1 cellular context compared by ENCODE assay signal in the genomic region with DNA sequence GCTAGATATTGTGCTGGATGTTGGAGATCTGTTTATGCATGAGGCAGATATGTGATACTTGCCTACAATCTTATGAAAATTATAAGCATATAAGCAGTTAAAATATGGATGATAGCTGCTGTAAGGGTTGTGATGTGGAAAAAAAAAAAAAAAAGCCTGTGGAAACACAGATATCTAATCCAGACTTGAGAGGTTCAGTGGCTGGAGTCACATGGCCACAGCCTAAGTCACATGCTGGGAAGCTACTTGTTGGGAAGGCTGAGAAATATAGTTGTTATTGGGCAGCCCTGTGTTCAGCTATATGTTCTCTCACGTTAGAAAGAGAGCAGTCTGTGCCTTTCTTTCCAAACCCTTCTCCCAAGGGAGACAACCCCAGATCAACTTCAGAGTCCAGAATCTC.
TF ChIP-seq lines count a peak whose summit lies in the region.

No MANE protein-coding gene starts in this region.

TF ChIP-seq in K562, 482 proteins besides CTCF, POLR2A, EP300 and RAD21 (continued from another document):
- TF ChIP-seq, protein P1, sequence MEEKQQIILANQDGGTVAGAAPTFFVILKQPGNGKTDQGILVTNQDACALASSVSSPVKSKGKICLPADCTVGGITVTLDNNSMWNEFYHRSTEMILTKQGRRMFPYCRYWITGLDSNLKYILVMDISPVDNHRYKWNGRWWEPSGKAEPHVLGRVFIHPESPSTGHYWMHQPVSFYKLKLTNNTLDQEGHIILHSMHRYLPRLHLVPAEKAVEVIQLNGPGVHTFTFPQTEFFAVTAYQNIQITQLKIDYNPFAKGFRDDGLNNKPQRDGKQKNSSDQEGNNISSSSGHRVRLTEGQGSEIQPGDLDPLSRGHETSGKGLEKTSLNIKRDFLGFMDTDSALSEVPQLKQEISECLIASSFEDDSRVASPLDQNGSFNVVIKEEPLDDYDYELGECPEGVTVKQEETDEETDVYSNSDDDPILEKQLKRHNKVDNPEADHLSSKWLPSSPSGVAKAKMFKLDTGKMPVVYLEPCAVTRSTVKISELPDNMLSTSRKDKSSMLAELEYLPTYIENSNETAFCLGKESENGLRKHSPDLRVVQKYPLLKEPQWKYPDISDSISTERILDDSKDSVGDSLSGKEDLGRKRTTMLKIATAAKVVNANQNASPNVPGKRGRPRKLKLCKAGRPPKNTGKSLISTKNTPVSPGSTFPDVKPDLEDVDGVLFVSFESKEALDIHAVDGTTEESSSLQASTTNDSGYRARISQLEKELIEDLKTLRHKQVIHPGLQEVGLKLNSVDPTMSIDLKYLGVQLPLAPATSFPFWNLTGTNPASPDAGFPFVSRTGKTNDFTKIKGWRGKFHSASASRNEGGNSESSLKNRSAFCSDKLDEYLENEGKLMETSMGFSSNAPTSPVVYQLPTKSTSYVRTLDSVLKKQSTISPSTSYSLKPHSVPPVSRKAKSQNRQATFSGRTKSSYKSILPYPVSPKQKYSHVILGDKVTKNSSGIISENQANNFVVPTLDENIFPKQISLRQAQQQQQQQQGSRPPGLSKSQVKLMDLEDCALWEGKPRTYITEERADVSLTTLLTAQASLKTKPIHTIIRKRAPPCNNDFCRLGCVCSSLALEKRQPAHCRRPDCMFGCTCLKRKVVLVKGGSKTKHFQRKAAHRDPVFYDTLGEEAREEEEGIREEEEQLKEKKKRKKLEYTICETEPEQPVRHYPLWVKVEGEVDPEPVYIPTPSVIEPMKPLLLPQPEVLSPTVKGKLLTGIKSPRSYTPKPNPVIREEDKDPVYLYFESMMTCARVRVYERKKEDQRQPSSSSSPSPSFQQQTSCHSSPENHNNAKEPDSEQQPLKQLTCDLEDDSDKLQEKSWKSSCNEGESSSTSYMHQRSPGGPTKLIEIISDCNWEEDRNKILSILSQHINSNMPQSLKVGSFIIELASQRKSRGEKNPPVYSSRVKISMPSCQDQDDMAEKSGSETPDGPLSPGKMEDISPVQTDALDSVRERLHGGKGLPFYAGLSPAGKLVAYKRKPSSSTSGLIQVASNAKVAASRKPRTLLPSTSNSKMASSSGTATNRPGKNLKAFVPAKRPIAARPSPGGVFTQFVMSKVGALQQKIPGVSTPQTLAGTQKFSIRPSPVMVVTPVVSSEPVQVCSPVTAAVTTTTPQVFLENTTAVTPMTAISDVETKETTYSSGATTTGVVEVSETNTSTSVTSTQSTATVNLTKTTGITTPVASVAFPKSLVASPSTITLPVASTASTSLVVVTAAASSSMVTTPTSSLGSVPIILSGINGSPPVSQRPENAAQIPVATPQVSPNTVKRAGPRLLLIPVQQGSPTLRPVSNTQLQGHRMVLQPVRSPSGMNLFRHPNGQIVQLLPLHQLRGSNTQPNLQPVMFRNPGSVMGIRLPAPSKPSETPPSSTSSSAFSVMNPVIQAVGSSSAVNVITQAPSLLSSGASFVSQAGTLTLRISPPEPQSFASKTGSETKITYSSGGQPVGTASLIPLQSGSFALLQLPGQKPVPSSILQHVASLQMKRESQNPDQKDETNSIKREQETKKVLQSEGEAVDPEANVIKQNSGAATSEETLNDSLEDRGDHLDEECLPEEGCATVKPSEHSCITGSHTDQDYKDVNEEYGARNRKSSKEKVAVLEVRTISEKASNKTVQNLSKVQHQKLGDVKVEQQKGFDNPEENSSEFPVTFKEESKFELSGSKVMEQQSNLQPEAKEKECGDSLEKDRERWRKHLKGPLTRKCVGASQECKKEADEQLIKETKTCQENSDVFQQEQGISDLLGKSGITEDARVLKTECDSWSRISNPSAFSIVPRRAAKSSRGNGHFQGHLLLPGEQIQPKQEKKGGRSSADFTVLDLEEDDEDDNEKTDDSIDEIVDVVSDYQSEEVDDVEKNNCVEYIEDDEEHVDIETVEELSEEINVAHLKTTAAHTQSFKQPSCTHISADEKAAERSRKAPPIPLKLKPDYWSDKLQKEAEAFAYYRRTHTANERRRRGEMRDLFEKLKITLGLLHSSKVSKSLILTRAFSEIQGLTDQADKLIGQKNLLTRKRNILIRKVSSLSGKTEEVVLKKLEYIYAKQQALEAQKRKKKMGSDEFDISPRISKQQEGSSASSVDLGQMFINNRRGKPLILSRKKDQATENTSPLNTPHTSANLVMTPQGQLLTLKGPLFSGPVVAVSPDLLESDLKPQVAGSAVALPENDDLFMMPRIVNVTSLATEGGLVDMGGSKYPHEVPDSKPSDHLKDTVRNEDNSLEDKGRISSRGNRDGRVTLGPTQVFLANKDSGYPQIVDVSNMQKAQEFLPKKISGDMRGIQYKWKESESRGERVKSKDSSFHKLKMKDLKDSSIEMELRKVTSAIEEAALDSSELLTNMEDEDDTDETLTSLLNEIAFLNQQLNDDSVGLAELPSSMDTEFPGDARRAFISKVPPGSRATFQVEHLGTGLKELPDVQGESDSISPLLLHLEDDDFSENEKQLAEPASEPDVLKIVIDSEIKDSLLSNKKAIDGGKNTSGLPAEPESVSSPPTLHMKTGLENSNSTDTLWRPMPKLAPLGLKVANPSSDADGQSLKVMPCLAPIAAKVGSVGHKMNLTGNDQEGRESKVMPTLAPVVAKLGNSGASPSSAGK (IDR thresholded peaks at IDR 0.05): peak; percentile 35; the same call in 1 of the 2 replicates
- TF ChIP-seq L3MBTL2 (IDR thresholded peaks at IDR 0.05) (peak; percentile 64), ZNF384 (IDR thresholded peaks at IDR 0.05; ENCODE audit: low read depth, low read length) (peak; percentile 57; the same call in 1 of the 2 replicates), ZNF239 (CRISPR knock-in tag; IDR thresholded peaks at IDR 0.05) (no peak), MAFF (IDR thresholded peaks at IDR 0.05; ENCODE audit: low read length) (no peak), HNRNPLL (IDR thresholded peaks at IDR 0.05; ENCODE audit: low read depth, low read length, poor library complexity, severe bottlenecking) (no peak), NCOA1 (IDR thresholded peaks at IDR 0.05; ENCODE audit: low read depth) (no peak), PML (IDR thresholded peaks at IDR 0.05; ENCODE audit: low read length) (no peak)
- TF ChIP-seq, protein P2, sequence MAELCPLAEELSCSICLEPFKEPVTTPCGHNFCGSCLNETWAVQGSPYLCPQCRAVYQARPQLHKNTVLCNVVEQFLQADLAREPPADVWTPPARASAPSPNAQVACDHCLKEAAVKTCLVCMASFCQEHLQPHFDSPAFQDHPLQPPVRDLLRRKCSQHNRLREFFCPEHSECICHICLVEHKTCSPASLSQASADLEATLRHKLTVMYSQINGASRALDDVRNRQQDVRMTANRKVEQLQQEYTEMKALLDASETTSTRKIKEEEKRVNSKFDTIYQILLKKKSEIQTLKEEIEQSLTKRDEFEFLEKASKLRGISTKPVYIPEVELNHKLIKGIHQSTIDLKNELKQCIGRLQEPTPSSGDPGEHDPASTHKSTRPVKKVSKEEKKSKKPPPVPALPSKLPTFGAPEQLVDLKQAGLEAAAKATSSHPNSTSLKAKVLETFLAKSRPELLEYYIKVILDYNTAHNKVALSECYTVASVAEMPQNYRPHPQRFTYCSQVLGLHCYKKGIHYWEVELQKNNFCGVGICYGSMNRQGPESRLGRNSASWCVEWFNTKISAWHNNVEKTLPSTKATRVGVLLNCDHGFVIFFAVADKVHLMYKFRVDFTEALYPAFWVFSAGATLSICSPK (IDR thresholded peaks at IDR 0.05; ENCODE audit: borderline replicate concordance): no peak
- TF ChIP-seq, protein P3, sequence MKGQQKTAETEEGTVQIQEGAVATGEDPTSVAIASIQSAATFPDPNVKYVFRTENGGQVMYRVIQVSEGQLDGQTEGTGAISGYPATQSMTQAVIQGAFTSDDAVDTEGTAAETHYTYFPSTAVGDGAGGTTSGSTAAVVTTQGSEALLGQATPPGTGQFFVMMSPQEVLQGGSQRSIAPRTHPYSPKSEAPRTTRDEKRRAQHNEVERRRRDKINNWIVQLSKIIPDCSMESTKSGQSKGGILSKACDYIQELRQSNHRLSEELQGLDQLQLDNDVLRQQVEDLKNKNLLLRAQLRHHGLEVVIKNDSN (CRISPR knock-in tag; IDR thresholded peaks at IDR 0.05): peak; percentile 59; the same call in 1 of the 2 replicates
